17 cellular contexts compared by ENCODE assay signal in genomic region chr17:40900819-40901356, GRCh38. TPM values are rescaled to one million over a fixed set of nuclear protein-coding genes. Genes with fewer than 3 reads are reported as not detected.
DNase-seq lines count a peak whose midpoint lies in the region; ATAC-seq, FAIRE-seq and TF ChIP-seq lines count a peak whose summit lies in the region.
"Had no signal": no experiment of that assay in that cellular context is flagged by ENCODE, and none has a peak within 500 bp of the region (broad histone marks: within the 10 kb centered on the region; RNA-seq: fewer than 3 reads in every experiment).

No MANE protein-coding gene starts in this region.

- H3K9ac ChIP-seq in IMR-90 (ENCODE audit: low read depth, low read length) (no peak overlapping the region), colonic mucosa (ENCODE audit: low read depth in 2 of 2, low read length in 2 of 2) (peak overlapping the region; percentile 8 to 52), trophoblast cell (ENCODE audit: low read length) (no peak overlapping the region)

- H4K8ac ChIP-seq in IMR-90 (ENCODE audit: low read depth in 2 of 2, low read length in 2 of 2): no peak overlapping the region
- H4K8ac ChIP-seq in trophoblast cell (ENCODE audit: low read depth, low read length): no peak overlapping the region

- TF ChIP-seq CTCF in Caco-2 (IDR thresholded peaks at IDR 0.05; ENCODE audit: insufficient read depth in 1 of 2, low read depth in 1 of 2, low read length in 1 of 2, severe bottlenecking in 1 of 2, unreplicated experiment in 1 of 2) (no peak), IMR-90 (conservative IDR thresholded peaks at IDR 0.05; ENCODE audit: low read depth, low read length) (no peak), colonic mucosa (IDR thresholded peaks at IDR 0.05) (no peak), endothelial cell (IDR thresholded peaks at IDR 0.05; ENCODE audit: unreplicated experiment) (no peak)

- H2AFZ ChIP-seq in IMR-90 (replicated peaks; ENCODE audit: low read length, poor library complexity) (no peak overlapping the region), trophoblast cell (ENCODE audit: insufficient read depth, low read length, poor library complexity) (no peak overlapping the region)

- H4K91ac ChIP-seq in IMR-90 (ENCODE audit: insufficient read depth, low read depth, low read length) (no peak overlapping the region; the same call in 1 of the 2 replicates), trophoblast cell (ENCODE audit: low read depth, low read length) (no peak overlapping the region)

- POLR2A ChIA-PET in Caco-2 (lab: Charles Lee): interaction anchor here (1.7 kb wide), 1 partner anchor 788 kb away, joined by 8 read pairs; the partner anchor contains the start of gene EIF1
- POLR2A ChIA-PET in IMR-90 (lab: Charles Lee; ENCODE audit: unreplicated experiment): no interaction called here

- no peak for FAIRE-seq in small intestine (lab: Jason Lieb, UNC)

- TF ChIP-seq RAD21 in IMR-90 (IDR thresholded peaks at IDR 0.05; ENCODE audit: low read length): no peak

- 0 out of 2 replicates have a peak overlapping the region, but pooled peaks have one; percentile 28 for H3K18ac ChIP-seq in IMR-90 (ENCODE audit: low read depth, low read length)
- H3K18ac ChIP-seq in trophoblast cell (ENCODE audit: low read length): no peak overlapping the region

- no peak overlapping the region for H4K12ac ChIP-seq in trophoblast cell (ENCODE audit: low read depth, low read length)

- peaks cover 51% of the 10 kb centered on the region for H3K4me1 ChIP-seq in Caco-2
- H3K4me1 ChIP-seq in IMR-90 (ENCODE audit: control insufficient read depth, insufficient read depth, low read length): peaks cover 15% of the 10 kb centered on the region
- H3K4me1 ChIP-seq in colonic mucosa: no peaks in the 10 kb centered on the region
- H3K4me1 ChIP-seq in small intestine (ENCODE audit: control insufficient read depth in 2 of 2, insufficient read depth in 1 of 2, low read depth in 1 of 2, low read length in 1 of 2): peaks cover 0 to 3% of the 10 kb centered on the region in 2 donors
- no peaks in the 10 kb centered on the region for H3K4me1 ChIP-seq in trophoblast cell (ENCODE audit: control insufficient read depth in 1 of 2, insufficient read depth in 2 of 2, low read length in 2 of 2)
- H3K4me1 ChIP-seq: SJCRH30 had no signal

- H2BK15ac ChIP-seq in IMR-90 (ENCODE audit: low read depth, low read length): peak overlapping the region; percentile 38; the same call in 2 of the 3 replicates

- no peaks in the 10 kb centered on the region for H3K9me3 Mint-ChIP-seq in Caco-2 (ENCODE audit: unreplicated experiment)
- H3K9me3 Mint-ChIP-seq in endothelial cell (ENCODE audit: unreplicated experiment): no peaks in the 10 kb centered on the region
- H3K9me3 Mint-ChIP-seq in activated T-helper 1 cell treated with anti-CD3 and anti-CD28 coated beads, Interleukin-12 subunit alpha, Interleukin-12 subunit beta, Interleukin-2, Interleukin-4 antibody, amounts not matched to agents 30 ng/mL and 10 ng/mL and 1 ng/mL, durations not matched to agents 14 hours and 24 hours and 36 hours: no peaks in the 10 kb centered on the region

- H3K79me1 ChIP-seq in IMR-90 (ENCODE audit: low read depth in 1 of 2, low read length in 2 of 2) (no peaks in the 10 kb centered on the region), trophoblast cell (ENCODE audit: low read length) (no peaks in the 10 kb centered on the region)

- BruUV-seq in Caco-2 (replicated peaks; lab: Mats Ljungman, UMichigan) (no TSS peak), IMR-90 (replicated peaks; lab: Mats Ljungman, UMichigan) (no TSS peak)

- H3K9me3 ChIP-seq in Caco-2 (no peaks in the 10 kb centered on the region), IMR-90 (ENCODE audit: control insufficient read depth, insufficient read depth, low read length) (no peaks in the 10 kb centered on the region), colonic mucosa (no peaks in the 10 kb centered on the region), small intestine (ENCODE audit: control insufficient read depth, low read depth) (no peaks in the 10 kb centered on the region), trophoblast cell (ENCODE audit: insufficient read depth, low read depth, low read length) (no peaks in the 10 kb centered on the region)
- H3K9me3 ChIP-seq: HAP-1, SJCRH30 had no signal

- H3K4me3 Mint-ChIP-seq in Caco-2 (ENCODE audit: unreplicated experiment): no peak overlapping the region
- H3K4me3 Mint-ChIP-seq in endothelial cell (ENCODE audit: unreplicated experiment): no peak overlapping the region
- no peak overlapping the region for H3K4me3 Mint-ChIP-seq in activated T-helper 1 cell treated with anti-CD3 and anti-CD28 coated beads, Interleukin-12 subunit alpha, Interleukin-12 subunit beta, Interleukin-2, Interleukin-4 antibody, amounts not matched to agents 30 ng/mL and 10 ng/mL and 1 ng/mL, durations not matched to agents 14 hours and 24 hours and 36 hours

- H3K27me3 ChIP-seq in Caco-2 (replicated peaks; ENCODE audit: control insufficient read depth, insufficient read depth, low read length): no peaks in the 10 kb centered on the region
- H3K27me3 ChIP-seq in IMR-90 (ENCODE audit: control insufficient read depth, insufficient read depth, low read length): no peaks in the 10 kb centered on the region
- H3K27me3 ChIP-seq in colonic mucosa: no peaks in the 10 kb centered on the region
- no peaks in the 10 kb centered on the region for H3K27me3 ChIP-seq in small intestine (ENCODE audit: control insufficient read depth in 2 of 2, insufficient read depth in 2 of 2, low read length in 2 of 2)
- H3K27me3 ChIP-seq in trophoblast cell (ENCODE audit: insufficient read depth, low read length): no peaks in the 10 kb centered on the region
- H3K27me3 ChIP-seq: SJCRH30 had no signal

- H3K4me2 ChIP-seq in IMR-90 (ENCODE audit: low read depth, low read length) (no peak overlapping the region), trophoblast cell (ENCODE audit: low read length) (no peak overlapping the region)

- H4K20me1 ChIP-seq in IMR-90 (ENCODE audit: insufficient read depth, low read length): no peaks in the 10 kb centered on the region

- peak overlapping the region; percentile 42 for H2BK20ac ChIP-seq in IMR-90 (ENCODE audit: low read depth, low read length)

- dilution Hi-C loops in IMR-90 (cut with HindIII; ENCODE audit: low sequenced_read_pairs, unreplicated experiment): no loop called here

- H2BK5ac ChIP-seq in IMR-90 (ENCODE audit: low read depth, low read length, poor library complexity, severe bottlenecking) (no peak overlapping the region), trophoblast cell (ENCODE audit: low read depth, low read length, poor library complexity) (no peak overlapping the region)

- H3K79me2 ChIP-seq in trophoblast cell (ENCODE audit: control insufficient read depth, insufficient read depth, low read length, poor library complexity): no peaks in the 10 kb centered on the region

- peak overlapping the region; percentile 65; the same call in 1 of the 2 replicates for H2AK5ac ChIP-seq in IMR-90 (ENCODE audit: low read depth, low read length)
- H2AK5ac ChIP-seq in trophoblast cell (ENCODE audit: low read length): no peak overlapping the region

- H3K27ac Mint-ChIP-seq in Caco-2 (ENCODE audit: unreplicated experiment): peak overlapping the region; percentile 95
- H3K27ac Mint-ChIP-seq in endothelial cell (ENCODE audit: unreplicated experiment): no peak overlapping the region
- no peak overlapping the region for H3K27ac Mint-ChIP-seq in activated T-helper 1 cell treated with anti-CD3 and anti-CD28 coated beads, Interleukin-12 subunit alpha, Interleukin-12 subunit beta, Interleukin-2, Interleukin-4 antibody, amounts not matched to agents 30 ng/mL and 10 ng/mL and 1 ng/mL, durations not matched to agents 14 hours and 24 hours and 36 hours

- TF ChIP-seq POLR2A in IMR-90 (IDR thresholded peaks at IDR 0.05; ENCODE audit: low read depth, low read length): no peak

- H3K36me3 Mint-ChIP-seq in Caco-2 (ENCODE audit: insufficient read depth, unreplicated experiment) (no peaks in the 10 kb centered on the region), endothelial cell (ENCODE audit: low read depth, unreplicated experiment) (no peaks in the 10 kb centered on the region)
- H3K36me3 Mint-ChIP-seq in activated T-helper 1 cell treated with anti-CD3 and anti-CD28 coated beads, Interleukin-12 subunit alpha, Interleukin-12 subunit beta, Interleukin-2, Interleukin-4 antibody, amounts not matched to agents 30 ng/mL and 10 ng/mL and 1 ng/mL, durations not matched to agents 14 hours and 24 hours and 36 hours (ENCODE audit: low read depth): no peaks in the 10 kb centered on the region

- WGBS in IMR-90 (ENCODE audit: extremely low coverage in 2 of 2, insufficient read length in 1 of 2), 2 experiments: no CpG with 5 or more reads among the region's 5 CpGs
- 45 to 59% (median 50%) methylated on average over 5 of the region's 5 CpGs for WGBS in small intestine, 3 donors
- WGBS in trophoblast cell (ENCODE audit: extremely low coverage, insufficient coverage, insufficient read length): no CpG with 5 or more reads among the region's 5 CpGs

- H3K4me3 ChIP-seq in Caco-2 (ENCODE audit: low read depth, low read length): no peak overlapping the region
- H3K4me3 ChIP-seq in IMR-90 (ENCODE audit: insufficient read depth, low read depth, low read length): no peak overlapping the region
- H3K4me3 ChIP-seq in colonic mucosa: no peak overlapping the region
- H3K4me3 ChIP-seq in small intestine (ENCODE audit: low read depth in 1 of 2, low read length in 2 of 2): no peak overlapping the region
- H3K4me3 ChIP-seq in trophoblast cell (ENCODE audit: low read depth, low read length): no peak overlapping the region
- H3K4me3 ChIP-seq: HAP-1, SJCRH30 had no signal

- in situ Hi-C loops in IMR-90 (cut with MboI; ENCODE audit: low sequenced_read_pairs): loop anchor here (5.0 to 10.0 kb wide), 2 partner anchors 44 to 96 kb away; no protein-coding TSS in a partner anchor

- DNase-seq in Caco-2 (no peak), IMR-90 (no peak), colonic mucosa (no peak), small intestine (peak; percentile 77), endothelial cell (ENCODE audit: low spot score) (no peak), trophoblast cell (no peak)
- DNase-seq in activated T-helper 1 cell treated with anti-CD3 and anti-CD28 coated beads, Interleukin-12 subunit alpha, Interleukin-12 subunit beta, Interleukin-2, Interleukin-4 antibody, amounts not matched to agents 30 ng/mL and 10 ng/mL and 1 ng/mL, durations not matched to agents 14 hours and 24 hours and 36 hours (ENCODE audit: low spot score): no peak
- DNase-seq: Karpas-422; MM.1S; NCI-H1092 treated with DMSO at 0.1 percent for 48 hours; NCI-H446; NK-92 treated with Interleukin-12 subunit alpha and Interleukin-12 subunit beta, amount 100 ng/mL, for 24 hours; OCI-M1; SJCRH30 had no signal

- ATAC-seq in IMR-90 (ENCODE audit: low read depth) (no peak), HG03460 (IDR thresholded peaks at IDR 0.05; ENCODE audit: unreplicated experiment) (no peak)

- H3K14ac ChIP-seq in IMR-90 (replicated peaks; ENCODE audit: low read depth, low read length) (no peak overlapping the region), trophoblast cell (ENCODE audit: low read length) (no peak overlapping the region)

- no peak overlapping the region for H2BK12ac ChIP-seq in trophoblast cell (ENCODE audit: low read length)

- CTCF ChIA-PET in Caco-2 (lab: Charles Lee) (interaction anchor here (1.3 to 1.7 kb wide), 2 partner anchors 762 to 765 kb away, joined by 4 to 6 read pairs; no protein-coding TSS in a partner anchor), IMR-90 (lab: Yijun Ruan, JAX) (no interaction called here)

- H3K4ac ChIP-seq in IMR-90 (ENCODE audit: low read depth, low read length) (0 out of 2 replicates have a peak overlapping the region, but pooled peaks have one; percentile 1), trophoblast cell (ENCODE audit: low read depth, low read length) (no peak overlapping the region)

- intact Hi-C loops in Caco-2 (cut with micrococcal nuclease; ENCODE audit: unreplicated experiment): loop anchor here (5.0 kb wide), 1 partner anchor 766 kb away; no protein-coding TSS in a partner anchor
- intact Hi-C loops in IMR-90 (cut with micrococcal nuclease): no loop called here
- intact Hi-C loops in colonic mucosa (cut with DNase I): loop anchor here (5.0 kb wide), 1 partner anchor 751 kb away; no protein-coding TSS in a partner anchor
- intact Hi-C loops in activated T-helper 1 cell treated with anti-CD3 and anti-CD28 coated beads, Interleukin-12 subunit alpha, Interleukin-12 subunit beta, Interleukin-2, Interleukin-4 antibody, amounts not matched to agents 30 ng/mL and 10 ng/mL and 1 ng/mL, durations not matched to agents 14 hours and 24 hours and 36 hours (cut with micrococcal nuclease): loop anchor here (10.0 kb wide), 1 partner anchor 96 kb away; no protein-coding TSS in a partner anchor

- H3K27me3 Mint-ChIP-seq in Caco-2 (ENCODE audit: insufficient read depth, unreplicated experiment) (no peaks in the 10 kb centered on the region), endothelial cell (ENCODE audit: unreplicated experiment) (no peaks in the 10 kb centered on the region)
- peaks cover 14% of the 10 kb centered on the region for H3K27me3 Mint-ChIP-seq in activated T-helper 1 cell treated with anti-CD3 and anti-CD28 coated beads, Interleukin-12 subunit alpha, Interleukin-12 subunit beta, Interleukin-2, Interleukin-4 antibody, amounts not matched to agents 30 ng/mL and 10 ng/mL and 1 ng/mL, durations not matched to agents 14 hours and 24 hours and 36 hours (ENCODE audit: insufficient read depth)

- 0 out of 2 replicates have a peak overlapping the region, but pooled peaks have one; percentile 31 for H4K5ac ChIP-seq in IMR-90 (ENCODE audit: low read depth, low read length)

- H2BK120ac ChIP-seq in IMR-90 (ENCODE audit: low read depth, low read length): peak overlapping the region; percentile 46
- H2BK120ac ChIP-seq in trophoblast cell (ENCODE audit: insufficient read depth, low read length, poor library complexity): no peak overlapping the region

- no peak overlapping the region for H2AK9ac ChIP-seq in IMR-90 (replicated peaks; ENCODE audit: low read depth, low read length, poor library complexity)

- no peak overlapping the region for H3K27ac ChIP-seq in IMR-90 (ENCODE audit: insufficient read depth, low read length)
- H3K27ac ChIP-seq in colonic mucosa: peak overlapping the region; percentile 81
- H3K27ac ChIP-seq in small intestine (ENCODE audit: low read depth in 1 of 2, low read length in 1 of 2): peak overlapping the region; percentile 63 to 66
- H3K27ac ChIP-seq in trophoblast cell (ENCODE audit: low read depth, low read length): no peak overlapping the region
- H3K27ac ChIP-seq: C4-2B, SJCRH30 had no signal

- H3K4me1 Mint-ChIP-seq in Caco-2 (ENCODE audit: low read depth, unreplicated experiment) (peaks cover 41% of the 10 kb centered on the region), endothelial cell (ENCODE audit: unreplicated experiment) (no peaks in the 10 kb centered on the region)
- H3K4me1 Mint-ChIP-seq in activated T-helper 1 cell treated with anti-CD3 and anti-CD28 coated beads, Interleukin-12 subunit alpha, Interleukin-12 subunit beta, Interleukin-2, Interleukin-4 antibody, amounts not matched to agents 30 ng/mL and 10 ng/mL and 1 ng/mL, durations not matched to agents 14 hours and 24 hours and 36 hours (ENCODE audit: low read depth): peaks cover 7% of the 10 kb centered on the region

- H3K36me3 ChIP-seq in Caco-2 (ENCODE audit: control insufficient read depth, insufficient read depth, low read length) (no peaks in the 10 kb centered on the region), IMR-90 (ENCODE audit: control insufficient read depth, insufficient read depth, low read length) (no peaks in the 10 kb centered on the region), colonic mucosa (no peaks in the 10 kb centered on the region), small intestine (ENCODE audit: control insufficient read depth in 2 of 2, insufficient read depth in 2 of 2, low read length in 2 of 2) (no peaks in the 10 kb centered on the region), trophoblast cell (ENCODE audit: control insufficient read depth in 1 of 2, insufficient read depth in 2 of 2, low read length in 2 of 2) (no peaks in the 10 kb centered on the region)
- H3K36me3 ChIP-seq: HAP-1, SJCRH30 had no signal

- H3K23ac ChIP-seq in IMR-90 (ENCODE audit: low read depth, low read length) (0 out of 2 replicates have a peak overlapping the region, but pooled peaks have one; percentile 8), trophoblast cell (ENCODE audit: low read length) (no peak overlapping the region)

- peaks cover 16% of the 10 kb centered on the region; the same call in 1 of the 2 replicates for H3K9me1 ChIP-seq in IMR-90 (ENCODE audit: insufficient read depth, low read length)

- H3K56ac ChIP-seq in IMR-90 (ENCODE audit: extremely low read depth, insufficient read depth, low read length): no peak overlapping the region

RNA-seq across cellular contexts. Expression of gene KRT20, which starts 15.8 kb away (rescaled TPM):
- total RNA-seq in Caco-2 (2022) (0.53 and 1.0 TPM in 2 replicates), IMR-90 (2012; rRNA removed) (not detected in 2 replicates), colonic mucosa (1,000 to 10,000 TPM; 1,610 to 1,735 TPM), endothelial cell (ENCODE audit: unreplicated experiment) (not detected)
- polyA plus RNA-seq in IMR-90 (2012; rRNA removed) (not detected in 2 replicates), small intestine (1,000 to 10,000 TPM in 1 of 3 donors, 100 to 1,000 TPM in 2; 369 to 1,534 (median 721) TPM)
- not detected in 2 replicates for polyA plus RNA-seq in IMR-90 (2012; cell fraction: cytosol; rRNA removed)
- not detected in 2 replicates for polyA plus RNA-seq in IMR-90 (2012; cell fraction: nucleus; rRNA removed; ENCODE audit: low replicate concordance)
- polyA plus RNA-seq in trophoblast cell (2013): not detected in 2 replicates
- total RNA-seq in activated T-helper 1 cell treated with anti-CD3 and anti-CD28 coated beads, Interleukin-12 subunit alpha, Interleukin-12 subunit beta, Interleukin-2, Interleukin-4 antibody, amounts not matched to agents 30 ng/mL and 10 ng/mL and 1 ng/mL, durations not matched to agents 14 hours and 24 hours and 36 hours: not detected in 2 replicates

RNA-seq across cellular contexts. Expression of gene KRT12, which starts 33.9 kb away (rescaled TPM):
- not detected in 2 replicates for total RNA-seq in Caco-2 (2022)
- total RNA-seq in IMR-90 (2012; rRNA removed): not detected in 2 replicates
- polyA plus RNA-seq in IMR-90 (2012; rRNA removed): not detected in 2 replicates
- polyA plus RNA-seq in IMR-90 (2012; cell fraction: cytosol; rRNA removed): 0.02 and 0.54 TPM in 2 replicates
- not detected in 2 replicates for polyA plus RNA-seq in IMR-90 (2012; cell fraction: nucleus; rRNA removed; ENCODE audit: low replicate concordance)
- total RNA-seq in colonic mucosa: 1 to 10 TPM; 2.2 to 4.4 TPM
- 1 to 10 TPM in 2 of 3 donors, under 1 TPM in 1; 0.33 to 9.2 (median 5.9) TPM for polyA plus RNA-seq in small intestine
- not detected for total RNA-seq in endothelial cell (ENCODE audit: unreplicated experiment)
- polyA plus RNA-seq in trophoblast cell (2013): not detected in 2 replicates
- total RNA-seq in activated T-helper 1 cell treated with anti-CD3 and anti-CD28 coated beads, Interleukin-12 subunit alpha, Interleukin-12 subunit beta, Interleukin-2, Interleukin-4 antibody, amounts not matched to agents 30 ng/mL and 10 ng/mL and 1 ng/mL, durations not matched to agents 14 hours and 24 hours and 36 hours: not detected in 2 replicates
- total RNA-seq: SJCRH30 had no signal

RNA-seq across cellular contexts. Expression of gene KRT23, which starts 36.6 kb away (rescaled TPM):
- total RNA-seq in Caco-2 (2022) (43.6 and 47.1 TPM in 2 replicates), IMR-90 (2012; rRNA removed) (0.28 and 0.36 TPM in 2 replicates), colonic mucosa (1 to 10 TPM in 1 of 2 donors, under 1 TPM in 1; 0.27 to 1.2 TPM), endothelial cell (ENCODE audit: unreplicated experiment) (not detected)
- polyA plus RNA-seq in IMR-90 (2012; rRNA removed) (0.32 and 0.39 TPM in 2 replicates), small intestine (under 1 TPM in 1 of 3 donors, not detected in 2; 0.82 TPM)
- polyA plus RNA-seq in IMR-90 (2012; cell fraction: cytosol; rRNA removed): 0.11 and 0.41 TPM in 2 replicates
- polyA plus RNA-seq in IMR-90 (2012; cell fraction: nucleus; rRNA removed; ENCODE audit: low replicate concordance): 0.09 and 0.17 TPM in 2 replicates
- 142 and 146 TPM in 2 replicates for polyA plus RNA-seq in trophoblast cell (2013)
- total RNA-seq in activated T-helper 1 cell treated with anti-CD3 and anti-CD28 coated beads, Interleukin-12 subunit alpha, Interleukin-12 subunit beta, Interleukin-2, Interleukin-4 antibody, amounts not matched to agents 30 ng/mL and 10 ng/mL and 1 ng/mL, durations not matched to agents 14 hours and 24 hours and 36 hours: not detected in 2 replicates
- total RNA-seq: SJCRH30 had no signal

Comparison
In these comparisons a context has a peak if more than half of its experiments do, and no peak if none do; other contexts are left out.
1. H3K27ac ChIP-seq: peak in colonic mucosa (single experiment) and small intestine (2 of 2); none in IMR-90 (single experiment) and trophoblast cell (single experiment).
2. H3K9ac ChIP-seq: peak in colonic mucosa (2 of 2); none in IMR-90 (single experiment) and trophoblast cell (single experiment).
3. RNA of gene KRT20, which starts 15.8 kb away (total RNA-seq): 1,610 to 1,735 TPM in colonic mucosa; 0.53 to 1.0 TPM in Caco-2, not detected in IMR-90, not detected in endothelial cell (single experiment) and not detected in activated T-helper 1 cell treated with anti-CD3 and anti-CD28 coated beads, Interleukin-12 subunit alpha, Interleukin-12 subunit beta, Interleukin-2, Interleukin-4 antibody, amounts not matched to agents 30 ng/mL and 10 ng/mL and 1 ng/mL, durations not matched to agents 14 hours and 24 hours and 36 hours; every median in the first group is over 100 times any median in the second.
4. RNA of gene KRT23, which starts 36.6 kb away (total RNA-seq): 43.6 to 47.1 TPM in Caco-2; 0.27 to 1.2 TPM in colonic mucosa, 0.28 to 0.36 TPM in IMR-90, not detected in endothelial cell (single experiment) and not detected in activated T-helper 1 cell treated with anti-CD3 and anti-CD28 coated beads, Interleukin-12 subunit alpha, Interleukin-12 subunit beta, Interleukin-2, Interleukin-4 antibody, amounts not matched to agents 30 ng/mL and 10 ng/mL and 1 ng/mL, durations not matched to agents 14 hours and 24 hours and 36 hours; every median in the first group is over 10 times any median in the second.